ENCODE assay signal across 8 cellular contexts in genomic region chr1:233063462-233063861, GRCh38.
"Had no signal": no experiment of that assay in that cellular context is flagged by ENCODE, and none has a peak within 500 bp of the region (broad histone marks: within the 10 kb centered on the region; RNA-seq: fewer than 3 reads in every experiment).

No MANE protein-coding gene starts in this region.

- ATAC-seq: HepG2, K562 had no signal

- DNase-seq: IMR-90, KBM-7, KG1 had no signal

- H3K4me3 ChIP-seq: K562 had no signal

- FAIRE-seq: HepG2, HTR-8/SVneo, K562 had no signal

- H3K27ac ChIP-seq: HL-60, KMS-11 had no signal
